ENCODE assay signal across 8 cellular contexts in the genomic region with DNA sequence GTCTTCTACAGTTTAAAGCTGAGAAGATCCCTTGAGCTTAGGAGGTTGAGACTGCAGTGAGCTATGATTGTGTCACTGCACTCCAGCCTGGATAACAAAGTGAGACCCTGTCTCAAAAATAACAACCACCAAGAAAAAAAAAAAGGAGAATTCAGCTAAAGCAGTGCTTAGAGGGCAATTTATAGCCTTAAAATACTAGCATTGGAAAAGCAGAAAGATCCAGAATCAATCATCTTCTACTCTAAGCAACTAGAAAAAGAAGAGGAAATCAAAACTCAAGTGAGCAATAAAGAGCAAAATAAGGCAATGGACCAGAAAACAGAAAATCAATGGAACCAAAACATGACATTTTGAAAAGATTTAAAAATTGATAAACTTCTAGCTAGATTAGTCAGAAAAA. TPM values are rescaled to one million over a fixed set of nuclear protein-coding genes. Genes with fewer than 3 reads are reported as not detected.
DNase-seq lines count a peak whose midpoint lies in the region; ATAC-seq, FAIRE-seq and TF ChIP-seq lines count a peak whose summit lies in the region.

No MANE protein-coding gene starts in this region.

- ATAC-seq in natural killer cell (no peak), GM19452 (IDR thresholded peaks at IDR 0.05; ENCODE audit: unreplicated experiment) (no peak)

- CTCF ChIA-PET in AG04450 (lab: Charles Lee): interaction anchor here (4.6 kb wide), 1 partner anchor 79 kb away, joined by 53 read pairs; the partner anchor contains the start of gene ZCCHC4

- TF ChIP-seq CTCF in AG04450 (IDR thresholded peaks at IDR 0.05; ENCODE audit: low read depth, low read length) (no peak), KMS-11 (conservative IDR thresholded peaks at IDR 0.05; ENCODE audit: low read depth, low read length) (no peak), cardiac fibroblast (IDR thresholded peaks at IDR 0.05; ENCODE audit: low read depth, low read length) (no peak), natural killer cell (IDR thresholded peaks at IDR 0.05) (no peak)

- H3K36me3 ChIP-seq in KMS-11 (ENCODE audit: insufficient read depth): no peaks in the 10 kb centered on the region

- H3K9me3 ChIP-seq in AG04450 (ENCODE audit: control insufficient read depth, insufficient read depth, low read length): peaks cover 5% of the 10 kb centered on the region

- peak overlapping the region; percentile 55 for H3K4me3 ChIP-seq in AG04450 (ENCODE audit: low read depth, low read length)
- H3K4me3 ChIP-seq in KMS-11 (IDR thresholded peaks at IDR 0.05; ENCODE audit: insufficient read depth, low read depth, low read length): no peak overlapping the region
- H3K4me3 ChIP-seq in cardiac fibroblast (replicated peaks in 1 of 2; ENCODE audit: low read depth in 2 of 2, low read length in 2 of 2): peak overlapping the region; percentile 38 to 88

- H2AFZ ChIP-seq in KMS-11 (ENCODE audit: low read depth): peak overlapping the region; percentile 83

- peaks cover 19% of the 10 kb centered on the region for H3K36me3 Mint-ChIP-seq in natural killer cell

- no peaks in the 10 kb centered on the region for H4K20me1 ChIP-seq in KMS-11 (ENCODE audit: insufficient read depth)

- intact Hi-C loops in natural killer cell (cut with micrococcal nuclease): no loop called here

- no peak for DNase-seq in AG04450 (ENCODE audit: low read depth, low spot score)
- no peak for DNase-seq in cardiac fibroblast (ENCODE audit: low read depth in 2 of 2)
- no peak for DNase-seq in natural killer cell
- no peak for DNase-seq in RCC 7860 (ENCODE audit: low spot score)
- DNase-seq in NCI-H748 treated with DMSO at 0.1 percent for 48 hours (lab: John Stamatoyannopoulos, UW): no peak
- no peak for DNase-seq in 8988T

- H3K4me3 Mint-ChIP-seq in natural killer cell: peak overlapping the region; percentile 88

- peaks cover 26% of the 10 kb centered on the region; the same call in 1 of the 2 replicates for H3K79me2 ChIP-seq in KMS-11 (ENCODE audit: insufficient read depth, low read depth)

- H3K27ac ChIP-seq in AG04450 (ENCODE audit: low read depth, low read length) (no peak overlapping the region), KMS-11 (peak overlapping the region; percentile 36)

- peak overlapping the region; percentile 73; the same call in 1 of the 2 replicates for H3K9ac ChIP-seq in KMS-11

- H3K4me2 ChIP-seq in KMS-11: peak overlapping the region; percentile 46

- H3K27me3 ChIP-seq in AG04450 (ENCODE audit: control insufficient read depth, insufficient read depth, low read length): no peaks in the 10 kb centered on the region
- no peaks in the 10 kb centered on the region for H3K27me3 ChIP-seq in KMS-11 (ENCODE audit: insufficient read depth, low read depth)

- H3K9me3 Mint-ChIP-seq in natural killer cell: peaks cover 6% of the 10 kb centered on the region in 2 donors

- peaks cover 26 to 34% of the 10 kb centered on the region in 2 donors for H3K4me1 Mint-ChIP-seq in natural killer cell

- H3K27ac Mint-ChIP-seq in natural killer cell: peak overlapping the region; percentile 99 to 100

- no peaks in the 10 kb centered on the region for H3K27me3 Mint-ChIP-seq in natural killer cell (ENCODE audit: low read depth in 2 of 2)

- H3K4me1 ChIP-seq in KMS-11 (ENCODE audit: low read depth, poor library complexity, severe bottlenecking): peaks cover 23% of the 10 kb centered on the region

- POLR2A ChIA-PET in AG04450 (lab: Yijun Ruan, JAX): no interaction called here

- no peak for FAIRE-seq in RCC 7860 (lab: Jason Lieb, UNC)

RNA-seq across cellular contexts. Expression of gene PI4K2B, which starts 0.6 kb away (rescaled TPM):
- 8.0 and 11.8 TPM in 2 replicates for polyA plus RNA-seq in AG04450 (2011; rRNA removed)
- 1.9 and 4.5 TPM in 2 replicates for polyA minus RNA-seq in AG04450 (2011; rRNA and poly(A)+ RNA removed)
- total RNA-seq in natural killer cell: 10 to 100 TPM; 12.2 to 14.5 (median 13.0) TPM
